Comparison of ENCODE assay signal across 21 cellular contexts in genomic region chr3:123275691-123276090, GRCh38.
DNase-seq lines count a peak whose midpoint lies in the region; ATAC-seq and TF ChIP-seq lines count a peak whose summit lies in the region.
"Had no signal": no experiment of that assay in that cellular context is flagged by ENCODE, and none has a peak within 500 bp of the region (broad histone marks: within the 10 kb centered on the region; RNA-seq: fewer than 3 reads in every experiment).

No MANE protein-coding gene starts in this region.

- H3K4me3 ChIP-seq in lower lobe of right lung (no peak overlapping the region), upper lobe of right lung (no peak overlapping the region)
- H3K4me3 ChIP-seq: BLaER1, GM23248, K562, MG63 had no signal

- no peaks in the 10 kb centered on the region for H3K9me3 ChIP-seq in lower lobe of right lung
- H3K9me3 ChIP-seq in upper lobe of right lung: no peaks in the 10 kb centered on the region
- H3K9me3 ChIP-seq: BLaER1, MG63 had no signal

- H3K4me1 ChIP-seq in lower lobe of right lung (peaks cover 5% of the 10 kb centered on the region), upper lobe of right lung (no peaks in the 10 kb centered on the region)
- H3K4me1 ChIP-seq: BLaER1 had no signal

- H3K36me3 ChIP-seq in lower lobe of right lung: no peaks in the 10 kb centered on the region
- no peaks in the 10 kb centered on the region for H3K36me3 ChIP-seq in upper lobe of right lung

- peak; percentile 71 for ATAC-seq in activated naive CD8-positive, alpha-beta T cell treated with anti-CD3 and anti-CD28 coated beads, Interleukin-2, amount 50 U/mL, for 24 hours
- ATAC-seq in activated CD8-positive, alpha-beta T cell treated with anti-CD3 and anti-CD28 coated beads, Interleukin-2, amount 10 ng/mL, durations not matched to agents 7 days and 5 days: peak; percentile 30
- ATAC-seq in lower lobe of right lung: peak; percentile 64 to 68
- peak; percentile 34 for ATAC-seq in upper lobe of right lung
- no peak for ATAC-seq in effector memory CD8-positive, alpha-beta T cell (replicated peaks)
- ATAC-seq: HepG2, K562 had no signal

- H3K27ac ChIP-seq in lower lobe of right lung: no peak overlapping the region
- no peak overlapping the region for H3K27ac ChIP-seq in upper lobe of right lung
- H3K27ac ChIP-seq: BLaER1, GM23248 had no signal

- no peaks in the 10 kb centered on the region for H3K36me3 Mint-ChIP-seq in activated naive CD8-positive, alpha-beta T cell treated with anti-CD3 and anti-CD28 coated beads, Interleukin-2, amount 50 U/mL, for 24 hours (ENCODE audit: low read depth)
- H3K36me3 Mint-ChIP-seq in activated naive CD8-positive, alpha-beta T cell treated with anti-CD3 and anti-CD28 coated beads for 36 hours: peaks cover 12% of the 10 kb centered on the region
- no peaks in the 10 kb centered on the region for H3K36me3 Mint-ChIP-seq in activated CD8-positive, alpha-beta T cell treated with anti-CD3 and anti-CD28 coated beads, Interleukin-2, amount 10 ng/mL, durations not matched to agents 7 days and 5 days (ENCODE audit: low read depth)
- no peaks in the 10 kb centered on the region for H3K36me3 Mint-ChIP-seq in effector memory CD8-positive, alpha-beta T cell (ENCODE audit: insufficient read depth)

- H3K27me3 ChIP-seq in lower lobe of right lung (ENCODE audit: low read depth) (no peaks in the 10 kb centered on the region), upper lobe of right lung (no peaks in the 10 kb centered on the region)
- H3K27me3 ChIP-seq: BLaER1, MG63 had no signal

- H3K27ac Mint-ChIP-seq in activated naive CD8-positive, alpha-beta T cell treated with anti-CD3 and anti-CD28 coated beads, Interleukin-2, amount 50 U/mL, for 24 hours: no peak overlapping the region
- H3K27ac Mint-ChIP-seq in activated naive CD8-positive, alpha-beta T cell treated with anti-CD3 and anti-CD28 coated beads for 36 hours: no peak overlapping the region
- no peak overlapping the region for H3K27ac Mint-ChIP-seq in activated CD8-positive, alpha-beta T cell treated with anti-CD3 and anti-CD28 coated beads, Interleukin-2, amount 10 ng/mL, durations not matched to agents 7 days and 5 days
- no peak overlapping the region for H3K27ac Mint-ChIP-seq in effector memory CD8-positive, alpha-beta T cell
- H3K27ac Mint-ChIP-seq: CD4-positive, CD25-positive, alpha-beta regulatory T cell had no signal

- H3K4me3 Mint-ChIP-seq in activated naive CD8-positive, alpha-beta T cell treated with anti-CD3 and anti-CD28 coated beads, Interleukin-2, amount 50 U/mL, for 24 hours: no peak overlapping the region
- no peak overlapping the region for H3K4me3 Mint-ChIP-seq in activated naive CD8-positive, alpha-beta T cell treated with anti-CD3 and anti-CD28 coated beads for 36 hours
- no peak overlapping the region for H3K4me3 Mint-ChIP-seq in activated CD8-positive, alpha-beta T cell treated with anti-CD3 and anti-CD28 coated beads, Interleukin-2, amount 10 ng/mL, durations not matched to agents 7 days and 5 days
- H3K4me3 Mint-ChIP-seq in effector memory CD8-positive, alpha-beta T cell: no peak overlapping the region
- H3K4me3 Mint-ChIP-seq: CD4-positive, CD25-positive, alpha-beta regulatory T cell had no signal

- intact Hi-C loops in lower lobe of right lung (cut with DNase I): no loop called here
- intact Hi-C loops in upper lobe of right lung (cut with DNase I): no loop called here

- POLR2A ChIA-PET in activated CD8-positive, alpha-beta T cell treated with anti-CD3 and anti-CD28 coated beads, Interleukin-2, amount 10 ng/mL, durations not matched to agents 7 days and 5 days (lab: Charles Lee): no interaction called here

- DNase-seq in activated naive CD8-positive, alpha-beta T cell treated with anti-CD3 and anti-CD28 coated beads, Interleukin-2, amount 50 U/mL, for 24 hours: peak; percentile 12
- DNase-seq in activated naive CD8-positive, alpha-beta T cell treated with anti-CD3 and anti-CD28 coated beads for 36 hours: no peak
- DNase-seq in activated CD8-positive, alpha-beta T cell treated with anti-CD3 and anti-CD28 coated beads, Interleukin-2, amount 10 ng/mL, durations not matched to agents 7 days and 5 days: no peak
- DNase-seq in lower lobe of right lung (no peak), upper lobe of right lung (no peak), HuH-7.5 (ENCODE audit: low spot score) (no peak)
- no peak for DNase-seq in effector memory CD8-positive, alpha-beta T cell
- DNase-seq: CD4-positive, CD25-positive, alpha-beta regulatory T cell; DMS53; GM23248; H7; Kasumi-1; MG63; NCI-H2029; NCI-H446; NCI-H524 treated with DMSO at 0.1 percent for 48 hours; NCI-H774; SIG-M5 had no signal

- no peaks in the 10 kb centered on the region for H3K27me3 Mint-ChIP-seq in activated naive CD8-positive, alpha-beta T cell treated with anti-CD3 and anti-CD28 coated beads, Interleukin-2, amount 50 U/mL, for 24 hours
- no peaks in the 10 kb centered on the region for H3K27me3 Mint-ChIP-seq in activated naive CD8-positive, alpha-beta T cell treated with anti-CD3 and anti-CD28 coated beads for 36 hours
- no peaks in the 10 kb centered on the region for H3K27me3 Mint-ChIP-seq in activated CD8-positive, alpha-beta T cell treated with anti-CD3 and anti-CD28 coated beads, Interleukin-2, amount 10 ng/mL, durations not matched to agents 7 days and 5 days (ENCODE audit: low read depth)
- H3K27me3 Mint-ChIP-seq in effector memory CD8-positive, alpha-beta T cell: no peaks in the 10 kb centered on the region
- H3K27me3 Mint-ChIP-seq: CD4-positive, CD25-positive, alpha-beta regulatory T cell had no signal

- TF ChIP-seq CTCF in lower lobe of right lung (IDR thresholded peaks at IDR 0.05) (no peak), upper lobe of right lung (IDR thresholded peaks at IDR 0.05) (no peak)

- no peaks in the 10 kb centered on the region for H3K9me3 Mint-ChIP-seq in activated naive CD8-positive, alpha-beta T cell treated with anti-CD3 and anti-CD28 coated beads, Interleukin-2, amount 50 U/mL, for 24 hours
- no peaks in the 10 kb centered on the region for H3K9me3 Mint-ChIP-seq in activated naive CD8-positive, alpha-beta T cell treated with anti-CD3 and anti-CD28 coated beads for 36 hours
- no peaks in the 10 kb centered on the region for H3K9me3 Mint-ChIP-seq in activated CD8-positive, alpha-beta T cell treated with anti-CD3 and anti-CD28 coated beads, Interleukin-2, amount 10 ng/mL, durations not matched to agents 7 days and 5 days (ENCODE audit: insufficient read depth)
- no peaks in the 10 kb centered on the region for H3K9me3 Mint-ChIP-seq in effector memory CD8-positive, alpha-beta T cell

- CTCF ChIA-PET in activated CD8-positive, alpha-beta T cell treated with anti-CD3 and anti-CD28 coated beads, Interleukin-2, amount 10 ng/mL, durations not matched to agents 7 days and 5 days (lab: Charles Lee): interaction anchor here (1.2 kb wide), 1 partner anchor 10 kb away, joined by 4 read pairs; no protein-coding TSS in a partner anchor

- peaks cover 5% of the 10 kb centered on the region for H3K4me1 Mint-ChIP-seq in activated naive CD8-positive, alpha-beta T cell treated with anti-CD3 and anti-CD28 coated beads, Interleukin-2, amount 50 U/mL, for 24 hours
- peaks cover 6% of the 10 kb centered on the region for H3K4me1 Mint-ChIP-seq in activated naive CD8-positive, alpha-beta T cell treated with anti-CD3 and anti-CD28 coated beads for 36 hours
- peaks cover 9% of the 10 kb centered on the region for H3K4me1 Mint-ChIP-seq in activated CD8-positive, alpha-beta T cell treated with anti-CD3 and anti-CD28 coated beads, Interleukin-2, amount 10 ng/mL, durations not matched to agents 7 days and 5 days (ENCODE audit: low read depth)
- no peaks in the 10 kb centered on the region for H3K4me1 Mint-ChIP-seq in effector memory CD8-positive, alpha-beta T cell (ENCODE audit: low read depth in 2 of 2)
